In the genomic region with DNA sequence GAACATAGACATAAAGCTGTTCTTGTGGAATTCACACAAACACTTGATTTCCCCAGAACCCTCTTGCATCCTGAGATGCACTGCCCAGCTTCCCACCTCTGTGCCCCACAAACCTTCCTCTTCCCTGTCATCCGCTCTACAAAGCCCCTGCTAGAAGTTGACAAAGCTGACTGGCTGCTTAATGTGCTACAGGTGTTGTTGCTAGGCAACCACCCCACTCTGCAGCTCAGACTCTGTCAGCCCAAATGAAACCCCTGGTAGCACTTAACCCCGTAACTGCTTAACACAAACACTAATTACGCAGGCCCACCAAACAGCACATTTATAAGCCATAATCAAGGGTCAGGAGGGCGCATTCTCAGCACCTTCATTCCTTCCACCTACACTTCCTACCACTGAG, we compare ENCODE assay signal across 19 cellular contexts.
DNase-seq lines count a peak whose midpoint lies in the region; ATAC-seq and TF ChIP-seq lines count a peak whose summit lies in the region.
"Had no signal": no experiment of that assay in that cellular context is flagged by ENCODE, and none has a peak within 500 bp of the region (broad histone marks: within the 10 kb centered on the region; RNA-seq: fewer than 3 reads in every experiment).

No MANE protein-coding gene starts in this region.

- H3K4me3 ChIP-seq in SJSA1: no peak overlapping the region
- H3K4me3 ChIP-seq: spleen had no signal

- ATAC-seq in HG02571 (IDR thresholded peaks at IDR 0.05; ENCODE audit: unreplicated experiment): no peak
- ATAC-seq: HCT116, T-cell had no signal

- H3K27me3 Mint-ChIP-seq in nephron (ENCODE audit: low read depth): peaks cover 34% of the 10 kb centered on the region

- H3K36me3 Mint-ChIP-seq in nephron (ENCODE audit: low read depth): no peaks in the 10 kb centered on the region
- H3K36me3 Mint-ChIP-seq: T-cell had no signal

- no peaks in the 10 kb centered on the region for H3K9me3 ChIP-seq in SJSA1 (replicated peaks)
- H3K9me3 ChIP-seq: spleen had no signal

- peak overlapping the region; percentile 24 to 57 (median 27) for H3K27ac Mint-ChIP-seq in nephron
- H3K27ac Mint-ChIP-seq: activated B cell treated with CpG ODN at 0.5 μM for 24 hours, T-cell had no signal

- H3K27ac ChIP-seq in SJSA1: peak overlapping the region; percentile 52; the same call in 1 of the 2 replicates
- H3K27ac ChIP-seq: HL-60, spleen had no signal

- H3K27me3 ChIP-seq in SJSA1 (replicated peaks): no peaks in the 10 kb centered on the region
- H3K27me3 ChIP-seq: spleen had no signal

- TF ChIP-seq CTCF in nephron (IDR thresholded peaks at IDR 0.05; ENCODE audit: unreplicated experiment in 3 of 3): no peak

- H3K4me1 ChIP-seq in SJSA1 (replicated peaks): peaks cover 15% of the 10 kb centered on the region
- H3K4me1 ChIP-seq: spleen had no signal

- H3K9me3 Mint-ChIP-seq in nephron: no peaks in the 10 kb centered on the region
- H3K9me3 Mint-ChIP-seq: activated B cell treated with CpG ODN at 0.5 μM for 24 hours, T-cell had no signal

- peaks cover 43% of the 10 kb centered on the region for H3K4me1 Mint-ChIP-seq in nephron
- H3K4me1 Mint-ChIP-seq: activated B cell treated with CpG ODN at 0.5 μM for 24 hours, T-cell had no signal

- no peaks in the 10 kb centered on the region for H3K36me3 ChIP-seq in SJSA1
- H3K36me3 ChIP-seq: spleen had no signal

- H3K4me3 Mint-ChIP-seq in nephron: no peak overlapping the region
- H3K4me3 Mint-ChIP-seq: activated B cell treated with CpG ODN at 0.5 μM for 24 hours, T-cell had no signal

- DNase-seq in G401 (ENCODE audit: low spot score) (peak; percentile 44), NCI-H128 (lab: John Stamatoyannopoulos, UW; ENCODE audit: unreplicated experiment) (peak; percentile 66), SJSA1 (ENCODE audit: low read depth in 1 of 2, low spot score in 2 of 2) (no peak), RPMI8226 (no peak)
- no peak for DNase-seq in stimulated activated CD4-positive, alpha-beta T cell treated with anti-CD3 and anti-CD28 coated beads, Interleukin-1b, Interleukin-23, amount 100 ng/mL, for 48 hours
- DNase-seq: activated B cell treated with CpG ODN at 0.5 μM for 24 hours; activated effector memory CD4-positive, alpha-beta T cell treated with anti-CD3 and anti-CD28 coated beads, Interleukin-2, amount 50 U/mL, for 16 hours; anterior cingulate cortex; cortex of kidney; DND-41; glutamatergic neuron; midbrain; spleen; stimulated activated naive CD4-positive, alpha-beta T cell treated with Interleukin-2 at 50 U/mL for 16 hours; T-cell had no signal

- in situ Hi-C loops in G401 (cut with HindIII; ENCODE audit: low sequenced_read_pairs): no loop called here

Comparison
In these comparisons a context has a peak if more than half of its experiments do, and no peak if none do; other contexts are left out.
1. DNase-seq: peak in G401 (single experiment) and NCI-H128 (single experiment); none in SJSA1 (0 of 2), stimulated activated CD4-positive, alpha-beta T cell treated with anti-CD3 and anti-CD28 coated beads, Interleukin-1b, Interleukin-23, amount 100 ng/mL, for 48 hours (single experiment) and RPMI8226 (single experiment).